In the genomic region with DNA sequence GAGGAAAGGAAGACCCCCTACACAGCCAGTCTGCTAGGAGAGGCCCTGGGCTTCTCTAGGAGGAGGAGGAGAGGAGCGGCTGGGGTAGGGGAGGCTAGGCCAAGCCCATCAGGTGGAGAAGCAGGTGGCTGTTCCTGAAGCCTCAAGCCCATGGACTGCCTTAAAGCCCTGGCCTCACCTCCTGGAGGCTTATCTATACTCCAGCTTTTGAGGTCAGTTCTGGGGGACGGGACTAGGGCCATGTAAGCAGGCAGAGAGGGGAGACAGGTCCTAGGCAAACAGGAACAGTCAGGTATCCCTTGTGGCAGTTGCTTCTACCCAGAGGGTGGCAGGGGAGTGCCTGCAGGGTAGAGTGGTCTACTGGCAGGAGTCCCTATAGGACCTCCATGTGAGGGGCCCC, we compare ENCODE assay signal across 24 cellular contexts.
"Had no signal": no experiment of that assay in that cellular context is flagged by ENCODE, and none has a peak within 500 bp of the region (broad histone marks: within the 10 kb centered on the region; RNA-seq: fewer than 3 reads in every experiment).

No MANE protein-coding gene starts in this region.

- H3K4me1 ChIP-seq: left lung, lower lobe of right lung, pancreas, right lobe of liver, stomach, testis, thyroid gland, transverse colon, upper lobe of left lung had no signal

- ATAC-seq: left colon; left lung; lower lobe of right lung; natural killer cell; pancreas; right lobe of liver; stimulated activated effector memory CD8-positive, alpha-beta T cell treated with anti-CD3 and anti-CD28 coated beads, Interleukin-12 subunit alpha, Interleukin-12 subunit beta, amount 100 ng/mL, for 72 hours had no signal

- H3K27me3 ChIP-seq: left lung, pancreas, right atrium auricular region, right lobe of liver, stomach, testis, thyroid gland, transverse colon, upper lobe of left lung, vagina had no signal

- H3K4me3 ChIP-seq: left lung, lower lobe of right lung, pancreas, right atrium auricular region, right lobe of liver, skin epidermis, stomach, testis, thyroid gland, transverse colon, upper lobe of left lung, vagina had no signal

- H3K36me3 Mint-ChIP-seq: mesothelial cell of epicardium, naive B cell, natural killer cell had no signal

- H3K27ac ChIP-seq: left lung, lower lobe of right lung, pancreas, right atrium auricular region, right lobe of liver, skin epidermis, stomach, testis, thyroid gland, transverse colon, upper lobe of left lung, vagina had no signal

- DNase-seq: hippocampal formation; kidney; left colon; left lung; lower lobe of right lung; mammary epithelial cell; mesenchymal stem cell; naive B cell; natural killer cell; nucleus accumbens; pancreas; right lobe of liver; stimulated activated CD4-positive, alpha-beta T cell treated with anti-CD3 and anti-CD28 coated beads, Interleukin-4, amount 100 ng/mL, for 24 hours; stimulated activated naive CD4-positive, alpha-beta T cell; stomach; testis; thyroid gland; transverse colon; upper lobe of left lung had no signal

- H3K27me3 Mint-ChIP-seq: naive B cell had no signal

- H3K4me3 Mint-ChIP-seq: mesothelial cell of epicardium; naive B cell; natural killer cell; stimulated activated effector memory CD8-positive, alpha-beta T cell treated with anti-CD3 and anti-CD28 coated beads, Interleukin-12 subunit alpha, Interleukin-12 subunit beta, amount 100 ng/mL, for 72 hours had no signal

- H3K36me3 ChIP-seq: left lung, lower lobe of right lung, pancreas, right atrium auricular region, right lobe of liver, stomach, thyroid gland, transverse colon, upper lobe of left lung, vagina had no signal

- H3K4me1 Mint-ChIP-seq: stimulated activated effector memory CD8-positive, alpha-beta T cell treated with anti-CD3 and anti-CD28 coated beads, Interleukin-12 subunit alpha, Interleukin-12 subunit beta, amount 100 ng/mL, for 72 hours had no signal

- H3K27ac Mint-ChIP-seq: mesothelial cell of epicardium; naive B cell; natural killer cell; stimulated activated effector memory CD8-positive, alpha-beta T cell treated with anti-CD3 and anti-CD28 coated beads, Interleukin-12 subunit alpha, Interleukin-12 subunit beta, amount 100 ng/mL, for 72 hours had no signal

- H3K9me3 ChIP-seq: left lung, lower lobe of right lung, pancreas, right atrium auricular region, right lobe of liver, stomach, testis, thyroid gland, transverse colon, upper lobe of left lung, vagina had no signal

- H3K9me3 Mint-ChIP-seq: naive B cell; natural killer cell; stimulated activated effector memory CD8-positive, alpha-beta T cell treated with anti-CD3 and anti-CD28 coated beads, Interleukin-12 subunit alpha, Interleukin-12 subunit beta, amount 100 ng/mL, for 72 hours had no signal
